In genomic region chr9:35553670-35554543, GRCh38 we compare ENCODE assay signal across 8 cellular contexts. TPM values are rescaled to one million over a fixed set of nuclear protein-coding genes. Genes with fewer than 3 reads are reported as not detected.
DNase-seq lines count a peak whose midpoint lies in the region; ATAC-seq lines count a peak whose summit lies in the region.

No MANE protein-coding gene starts in this region.

- H3K9me3 ChIP-seq in SK-N-MC (ENCODE audit: low read depth, low read length), result no peaks in the 10 kb centered on the region

- H3K36me3 ChIP-seq in SK-N-MC (ENCODE audit: insufficient read depth, low read length), result peaks cover 5% of the 10 kb centered on the region; the same call in 1 of the 2 replicates

- no peak for ATAC-seq in GM19023 (IDR thresholded peaks at IDR 0.05; ENCODE audit: unreplicated experiment)

- no peak overlapping the region for H3K27ac ChIP-seq in SK-N-MC

- no peak overlapping the region for H3K4me3 ChIP-seq in SK-N-MC

- peak; percentile 88 for DNase-seq in EH (ENCODE audit: low read depth)
- peak; percentile 82 for DNase-seq in Kasumi-1 (lab: John Stamatoyannopoulos, UW)
- peak; percentile 37 for DNase-seq in SK-N-MC (ENCODE audit: low read depth, low spot score)
- peak; percentile 66 for DNase-seq in cerebellum (ENCODE audit: low spot score)
- DNase-seq in left kidney (ENCODE audit: low read depth, low spot score), result peak; percentile 88
- peak; percentile 24 to 38 for DNase-seq in stimulated activated CD4-positive, alpha-beta T cell treated with anti-CD3 and anti-CD28 coated beads, Interleukin-2, amount 100 ng/mL, for 24 hours
- DNase-seq in DMS79 (lab: John Stamatoyannopoulos, UW), result no peak

- H3K9ac ChIP-seq in SK-N-MC (ENCODE audit: insufficient read length), result no peak overlapping the region

RNA-seq across cellular contexts. Expression of gene TESK1, which starts 51.2 kb away (rescaled TPM):
- 14.8 TPM for total RNA-seq in cerebellum
